Comparison of ENCODE assay signal across 9 cellular contexts in the genomic region with DNA sequence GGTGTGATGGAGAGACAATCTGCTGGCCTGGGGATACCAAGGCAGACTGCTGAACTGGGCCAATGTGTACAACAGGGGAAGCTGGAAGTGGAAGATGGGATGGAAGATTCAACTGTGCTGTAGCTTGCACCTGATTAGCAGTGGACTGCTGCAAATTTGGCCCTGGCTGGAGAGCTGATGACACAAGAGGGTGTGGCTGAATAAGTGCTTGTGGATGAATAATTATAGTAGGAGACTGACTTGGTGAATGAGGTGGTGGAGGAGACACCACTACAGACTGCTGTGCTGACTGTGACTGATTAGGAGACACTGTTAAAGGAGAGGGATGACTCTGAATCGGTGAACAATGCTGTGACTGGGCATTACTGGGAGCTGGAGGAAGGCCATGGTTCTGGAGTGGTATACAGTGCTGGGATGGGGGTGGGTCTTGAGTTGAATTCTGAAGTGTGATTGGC. TPM values are rescaled to one million over a fixed set of nuclear protein-coding genes. Genes with fewer than 3 reads are reported as not detected.
DNase-seq lines count a peak whose midpoint lies in the region; ATAC-seq and TF ChIP-seq lines count a peak whose summit lies in the region.
"Had no signal": no experiment of that assay in that cellular context is flagged by ENCODE, and none has a peak within 500 bp of the region (broad histone marks: within the 10 kb centered on the region; RNA-seq: fewer than 3 reads in every experiment).

No MANE protein-coding gene starts in this region.

- no peak overlapping the region for H3K4me2 ChIP-seq in osteoblast (ENCODE audit: insufficient read depth, low read length)

- H3K9me3 ChIP-seq in osteoblast (ENCODE audit: low read depth, low read length), result no peaks in the 10 kb centered on the region
- H3K9me3 ChIP-seq: lower lobe of right lung had no signal

- H3K27ac ChIP-seq in VCaP (peak overlapping the region; percentile 65), osteoblast (ENCODE audit: low read depth, low read length) (no peak overlapping the region)
- H3K27ac ChIP-seq: lower lobe of right lung had no signal

- no peaks in the 10 kb centered on the region for H3K27me3 ChIP-seq in osteoblast (ENCODE audit: insufficient read depth, low read length)

- peak overlapping the region; percentile 69 to 95 (median 84) for H3K27ac Mint-ChIP-seq in naive B cell

- no peaks in the 10 kb centered on the region for H3K4me1 ChIP-seq in osteoblast (ENCODE audit: insufficient read depth, low read length)

- peaks cover 31% of the 10 kb centered on the region for H3K79me2 ChIP-seq in osteoblast (ENCODE audit: insufficient read depth, low read length)

- peak overlapping the region; percentile 0 to 80 (median 64) for H3K4me3 Mint-ChIP-seq in naive B cell

- DNase-seq in naive B cell (no peak), nucleus accumbens (lab: John Stamatoyannopoulos, UW) (no peak), osteoblast (ENCODE audit: insufficient read length, low spot score, missing footprints) (no peak)
- DNase-seq in stimulated activated CD8-positive, alpha-beta memory T cell treated with anti-CD3 and anti-CD28 coated beads, Interleukin-4, amount 100 ng/mL, for 48 hours, result no peak
- DNase-seq: lower lobe of right lung had no signal

- H3K9me3 Mint-ChIP-seq in naive B cell, result peaks cover 0 to 10% (median 0%) of the 10 kb centered on the region in 7 donors

- no peaks in the 10 kb centered on the region for H3K27me3 Mint-ChIP-seq in naive B cell

- H3K36me3 ChIP-seq in osteoblast (ENCODE audit: insufficient read depth, low read length), result peaks cover 24% of the 10 kb centered on the region

- no peaks in the 10 kb centered on the region for H4K20me1 ChIP-seq in osteoblast (ENCODE audit: insufficient read depth, low read length)

- H3K4me3 ChIP-seq in GM08714 (ENCODE audit: low read length) (peak overlapping the region; percentile 8; the same call in 1 of the 2 replicates), osteoblast (ENCODE audit: insufficient read depth, low read length) (no peak overlapping the region)
- H3K4me3 ChIP-seq: lower lobe of right lung had no signal

- no peak for TF ChIP-seq CTCF in VCaP (conservative IDR thresholded peaks at IDR 0.05)
- TF ChIP-seq CTCF in osteoblast (IDR thresholded peaks at IDR 0.05; ENCODE audit: extremely low read depth, low read depth, low read length), result no peak

- H3K4me1 Mint-ChIP-seq in naive B cell, result peaks cover 11 to 31% (median 18%) of the 10 kb centered on the region in 3 donors

- ATAC-seq in GM21360 (IDR thresholded peaks at IDR 0.05; ENCODE audit: unreplicated experiment), result peak; percentile 35
- ATAC-seq in HG03457 (IDR thresholded peaks at IDR 0.05; ENCODE audit: unreplicated experiment), result peak; percentile 34
- ATAC-seq in naive B cell (ENCODE audit: low read depth in 2 of 2), result peak; percentile 11 to 15

- no peak overlapping the region for H2AFZ ChIP-seq in osteoblast (ENCODE audit: low read length)

- H3K36me3 Mint-ChIP-seq in naive B cell, result peaks cover 13 to 26% of the 10 kb centered on the region in 2 donors

RNA-seq across cellular contexts. Expression of gene PHC3, which starts 52.5 kb away (rescaled TPM):
- 100 to 1,000 TPM in 1 of 6 donors, 10 to 100 TPM in 5; 17.8 to 113 (median 60.1) TPM for polyA plus RNA-seq in naive B cell (ENCODE audit: low read depth in 6 of 6)
- total RNA-seq in osteoblast, result 36.9 and 47.1 TPM in 2 replicates
